ENCODE assay signal across 13 cellular contexts in genomic region chr9:137350696-137351584, GRCh38.
"Had no signal": no experiment of that assay in that cellular context is flagged by ENCODE, and none has a peak within 500 bp of the region (broad histone marks: within the 10 kb centered on the region; RNA-seq: fewer than 3 reads in every experiment).

No MANE protein-coding gene starts in this region.

- ATAC-seq: activated T-cell treated with anti-CD3 and anti-CD28 coated beads, Interleukin-2, amount 50 U/mL, for 4 hours; esophagus mucosa; lower lobe of right lung; WTC11 had no signal

- H3K4me1 ChIP-seq: breast epithelium, transverse colon had no signal

- H3K4me3 ChIP-seq: breast epithelium, lower lobe of right lung, transverse colon had no signal

- H3K27ac ChIP-seq: breast epithelium, lower lobe of right lung, transverse colon had no signal

- H3K27me3 ChIP-seq: breast epithelium, transverse colon had no signal

- H3K36me3 ChIP-seq: breast epithelium had no signal

- DNase-seq: activated CD4-positive, alpha-beta T cell treated with anti-CD3 and anti-CD28 coated beads for 48 hours; activated effector memory CD4-positive, alpha-beta T cell treated with anti-CD3 and anti-CD28 coated beads, Interleukin-2, amount 50 U/mL, for 16 hours; activated naive CD8-positive, alpha-beta T cell treated with anti-CD3 and anti-CD28 coated beads for 36 hours; activated T-cell treated with anti-CD3 and anti-CD28 coated beads, Interleukin-2, amount 50 U/mL, for 4 hours; hypothalamus; lower lobe of right lung; naive B cell; small intestine; substantia nigra; transverse colon had no signal
